ENCODE assay signal across 8 cellular contexts in genomic region chr11:57712256-57713150, GRCh38. TPM values are rescaled to one million over a fixed set of nuclear protein-coding genes. Genes with fewer than 3 reads are reported as not detected.
DNase-seq lines count a peak whose midpoint lies in the region; ATAC-seq and TF ChIP-seq lines count a peak whose summit lies in the region.

TMX2 (plus strand) TSS chr11:57712593; CDS start chr11:57712619, 26 bp downstream.

- peak within 1 kb of the TSS; percentile 98 for H3K27ac Mint-ChIP-seq in T-helper 2 cell treated with Interferon-gamma antibody and Interleukin-4, amounts not matched to agents 5 μg/mL and 100 μg/mL, for 36 hours

- peaks cover 35% of the 10 kb centered on the region for H3K4me1 Mint-ChIP-seq in T-helper 2 cell treated with Interferon-gamma antibody and Interleukin-4, amounts not matched to agents 5 μg/mL and 100 μg/mL, for 36 hours (ENCODE audit: low read depth)

- H3K4me1 ChIP-seq in ascending aorta (peaks cover 16 to 29% of the 10 kb centered on the region in 2 donors), right cardiac atrium (ENCODE audit: control insufficient read depth, insufficient read depth, low read length) (no peaks in the 10 kb centered on the region), uterus (peaks cover 0 to 15% of the 10 kb centered on the region in 2 donors)

- under 1% methylated on average over 53 of the region's 53 CpGs for WGBS in right cardiac atrium

- H3K27me3 Mint-ChIP-seq in T-helper 2 cell treated with Interferon-gamma antibody and Interleukin-4, amounts not matched to agents 5 μg/mL and 100 μg/mL, for 36 hours (ENCODE audit: low read depth), result no peaks in the 10 kb centered on the region

- peak within 1 kb of the TSS; percentile 79 to 85 for H3K4me3 ChIP-seq in ascending aorta
- peak within 1 kb of the TSS; percentile 78 for H3K4me3 ChIP-seq in right cardiac atrium (ENCODE audit: low read length)
- H3K4me3 ChIP-seq in uterus, result peak within 1 kb of the TSS; percentile 77 to 93

- peaks cover 19% of the 10 kb centered on the region for H3K36me3 Mint-ChIP-seq in T-helper 2 cell treated with Interferon-gamma antibody and Interleukin-4, amounts not matched to agents 5 μg/mL and 100 μg/mL, for 36 hours (ENCODE audit: low read depth)

- DNase-seq in NCI-H1930 (lab: John Stamatoyannopoulos, UW), result peak; percentile 98
- DNase-seq in T-helper 2 cell treated with Interferon-gamma antibody and Interleukin-4, amounts not matched to agents 5 μg/mL and 100 μg/mL, for 36 hours (ENCODE audit: low spot score), result peak; percentile 91
- DNase-seq in ascending aorta (ENCODE audit: low spot score in 2 of 2), result peak; percentile 80 to 97
- DNase-seq in right cardiac atrium, result peak; percentile 93 to 97 (median 95)
- DNase-seq in pulmonary artery endothelial cell (ENCODE audit: low read depth, low spot score), result peak; percentile 100
- DNase-seq in uterus, result peak; percentile 90 to 95

- H3K27me3 ChIP-seq in ascending aorta (no peaks in the 10 kb centered on the region), right cardiac atrium (ENCODE audit: control insufficient read depth, insufficient read depth) (no peaks in the 10 kb centered on the region), uterus (no peaks in the 10 kb centered on the region)

- no peaks in the 10 kb centered on the region for H3K36me3 ChIP-seq in ascending aorta
- no peaks in the 10 kb centered on the region for H3K36me3 ChIP-seq in uterus

- TF ChIP-seq CTCF in ascending aorta (IDR thresholded peaks at IDR 0.05), result no peak
- TF ChIP-seq CTCF in uterus (IDR thresholded peaks at IDR 0.05), result peak in 1 of 4 experiments; percentile 10

- H3K9me3 ChIP-seq in ascending aorta, result no peaks in the 10 kb centered on the region
- no peaks in the 10 kb centered on the region for H3K9me3 ChIP-seq in right cardiac atrium (ENCODE audit: control insufficient read depth, low read length)
- no peaks in the 10 kb centered on the region for H3K9me3 ChIP-seq in uterus

- ATAC-seq in GM18502 (IDR thresholded peaks at IDR 0.05; ENCODE audit: poor library complexity, unreplicated experiment) (peak; percentile 94), HG02970 (IDR thresholded peaks at IDR 0.05; ENCODE audit: low FRiP score, unreplicated experiment) (peak; percentile 94), right cardiac atrium (peak; percentile 98)

- H3K27ac ChIP-seq in ascending aorta, result peak within 1 kb of the TSS; percentile 82 to 89
- peak within 1 kb of the TSS; percentile 51 for H3K27ac ChIP-seq in right cardiac atrium (ENCODE audit: low read length)
- peak within 1 kb of the TSS; percentile 69 to 92 for H3K27ac ChIP-seq in uterus

- no peaks in the 10 kb centered on the region for H3K9me3 Mint-ChIP-seq in T-helper 2 cell treated with Interferon-gamma antibody and Interleukin-4, amounts not matched to agents 5 μg/mL and 100 μg/mL, for 36 hours

- intact Hi-C loops in ascending aorta (cut with DNase I), result loop anchor here (1.0 to 2.0 kb wide), 6 partner anchors 29 to 182 kb away; partner anchors contain the start of genes CLP1, CTNND1, SELENOH and TIMM10
- intact Hi-C loops in right cardiac atrium (cut with DNase I), result no loop called here
- intact Hi-C loops in uterus (cut with DNase I; ENCODE audit: low total_unique reads), result no loop called here

- TF ChIP-seq POLR2A in uterus (IDR thresholded peaks at IDR 0.05), result peak in 1 of 2 donors; percentile 32

- H3K4me3 Mint-ChIP-seq in T-helper 2 cell treated with Interferon-gamma antibody and Interleukin-4, amounts not matched to agents 5 μg/mL and 100 μg/mL, for 36 hours, result peak within 1 kb of the TSS; percentile 98

RNA-seq across cellular contexts. Expression of gene TMX2, which starts in this region (rescaled TPM):
- total RNA-seq in ascending aorta (65.3 TPM), right cardiac atrium (10 to 100 TPM; 57.4 to 78.1 (median 70.8) TPM), pulmonary artery endothelial cell (53.2 and 85.0 TPM in 2 replicates), uterus (10 to 100 TPM; 23.3 to 62.1 (median 49.8) TPM)
- 73.2 TPM for polyA plus RNA-seq in right cardiac atrium

Comparison
In these comparisons a context has a peak if more than half of its experiments do, and no peak if none do; other contexts are left out.
1. Peak in every context shown above with its lines: DNase-seq, ATAC-seq, H3K4me3 ChIP-seq and H3K27ac ChIP-seq.